In genomic region chrX:39813631-39814246, GRCh38 we compare ENCODE assay signal across 9 cellular contexts.
DNase-seq lines count a peak whose midpoint lies in the region; TF ChIP-seq lines count a peak whose summit lies in the region.
"Had no signal": no experiment of that assay in that cellular context is flagged by ENCODE, and none has a peak within 500 bp of the region (broad histone marks: within the 10 kb centered on the region; RNA-seq: fewer than 3 reads in every experiment).

No MANE protein-coding gene starts in this region.

- H3K36me3 ChIP-seq in H7 (replicated peaks; ENCODE audit: control insufficient read depth, insufficient read depth, low read length) = no peaks in the 10 kb centered on the region

- no peaks in the 10 kb centered on the region for H3K27me3 ChIP-seq in H7 (ENCODE audit: control insufficient read depth, insufficient read depth, low read length)

- peaks cover 17% of the 10 kb centered on the region for H3K9me3 Mint-ChIP-seq in nephron progenitor cell

- DNase-seq in AG10803 (ENCODE audit: low read depth) = peak; percentile 86
- DNase-seq in NCI-H69 (lab: John Stamatoyannopoulos, UW) = peak; percentile 91
- DNase-seq in epithelial cell of esophagus (ENCODE audit: low read depth) = peak; percentile 53
- peak in 51 of 56 donors; percentile 3 to 76 (median 47) for DNase-seq in nucleus accumbens (lab: John Stamatoyannopoulos, UW)
- no peak for DNase-seq in H7
- DNase-seq in NCI-H1105 (lab: John Stamatoyannopoulos, UW) = no peak
- DNase-seq in iPS-NIHi11 (ENCODE audit: low spot score) = no peak
- DNase-seq in nephron progenitor cell = no peak

- H3K4me3 ChIP-seq in AG10803 (ENCODE audit: low read length) = no peak overlapping the region
- no peak overlapping the region for H3K4me3 ChIP-seq in epithelial cell of esophagus (ENCODE audit: low read length)
- H3K4me3 ChIP-seq in H7 (ENCODE audit: insufficient read depth, low read depth, low read length) = no peak overlapping the region

- H3K27ac Mint-ChIP-seq in nephron progenitor cell = no peak overlapping the region
- H3K27ac Mint-ChIP-seq: activated CD8-positive, alpha-beta memory T cell treated with anti-CD3 and anti-CD28 coated beads, Interleukin-2, amount 10 ng/mL, durations not matched to agents 7 days and 5 days had no signal

- peaks cover 67% of the 10 kb centered on the region for H3K27me3 Mint-ChIP-seq in nephron progenitor cell (ENCODE audit: low read depth, poor library complexity)
- H3K27me3 Mint-ChIP-seq: activated CD8-positive, alpha-beta memory T cell treated with anti-CD3 and anti-CD28 coated beads, Interleukin-2, amount 10 ng/mL, durations not matched to agents 7 days and 5 days had no signal

- TF ChIP-seq CTCF in AG10803 (conservative IDR thresholded peaks at IDR 0.05; ENCODE audit: low read length) (no peak), epithelial cell of esophagus (IDR thresholded peaks at IDR 0.05; ENCODE audit: insufficient read depth, low read depth, low read length, missing control alignments) (no peak), nephron progenitor cell (IDR thresholded peaks at IDR 0.05) (no peak)

- H3K4me3 Mint-ChIP-seq in nephron progenitor cell = no peak overlapping the region
- H3K4me3 Mint-ChIP-seq: activated CD8-positive, alpha-beta memory T cell treated with anti-CD3 and anti-CD28 coated beads, Interleukin-2, amount 10 ng/mL, durations not matched to agents 7 days and 5 days had no signal

- peaks cover 62% of the 10 kb centered on the region for H3K4me1 Mint-ChIP-seq in nephron progenitor cell

- no peaks in the 10 kb centered on the region for H3K36me3 Mint-ChIP-seq in nephron progenitor cell (ENCODE audit: low read depth)
- H3K36me3 Mint-ChIP-seq: activated CD8-positive, alpha-beta memory T cell treated with anti-CD3 and anti-CD28 coated beads, Interleukin-2, amount 10 ng/mL, durations not matched to agents 7 days and 5 days had no signal

Comparison
In these comparisons a context has a peak if more than half of its experiments do, and no peak if none do; other contexts are left out.
1. DNase-seq: peak in AG10803 (single experiment), NCI-H69 (single experiment), epithelial cell of esophagus (single experiment) and nucleus accumbens (51 of 56); none in H7 (single experiment), NCI-H1105 (single experiment), iPS-NIHi11 (single experiment) and nephron progenitor cell (single experiment).